In genomic region chr3:158789592-158789991, GRCh38 we compare ENCODE assay signal across 9 cellular contexts. TPM values are rescaled to one million over a fixed set of nuclear protein-coding genes. Genes with fewer than 3 reads are reported as not detected.
DNase-seq lines count a peak whose midpoint lies in the region; ATAC-seq, FAIRE-seq and TF ChIP-seq lines count a peak whose summit lies in the region.
"Had no signal": no experiment of that assay in that cellular context is flagged by ENCODE, and none has a peak within 500 bp of the region (broad histone marks: within the 10 kb centered on the region; RNA-seq: fewer than 3 reads in every experiment).

No MANE protein-coding gene starts in this region.

- H2AFZ ChIP-seq in astrocyte (ENCODE audit: low read depth, low read length) (no peak overlapping the region), mesenchymal stem cell (ENCODE audit: low read depth, low read length) (no peak overlapping the region)

- H3K4me2 ChIP-seq in astrocyte (ENCODE audit: low read length) (no peak overlapping the region), mesenchymal stem cell (ENCODE audit: low read length, poor library complexity, severe bottlenecking) (no peak overlapping the region)

- H3K36me3 ChIP-seq in astrocyte (ENCODE audit: insufficient read depth, low read length), result no peaks in the 10 kb centered on the region
- no peaks in the 10 kb centered on the region for H3K36me3 ChIP-seq in mesenchymal stem cell (ENCODE audit: control insufficient read depth in 1 of 2, insufficient read depth in 2 of 2, low read depth in 1 of 2, low read length in 2 of 2)

- no CpG with 5 or more reads among the region's 1 CpG for WGBS in mesenchymal stem cell

- H4K8ac ChIP-seq in mesenchymal stem cell (ENCODE audit: low read length), result no peak overlapping the region

- H3K14ac ChIP-seq in mesenchymal stem cell (ENCODE audit: low read length in 2 of 2), result no peak overlapping the region

- H3K4me3 ChIP-seq in astrocyte (ENCODE audit: insufficient read depth, low read depth, low read length) (no peak overlapping the region), mesenchymal stem cell (ENCODE audit: insufficient read depth in 1 of 2, low read depth in 1 of 2, low read length in 2 of 2) (no peak overlapping the region)

- H2BK12ac ChIP-seq in mesenchymal stem cell (ENCODE audit: low read length in 2 of 2), result no peak overlapping the region

- no peaks in the 10 kb centered on the region for H4K20me1 ChIP-seq in astrocyte (ENCODE audit: insufficient read depth, low read length)

- peak; percentile 19 for DNase-seq in G401 (ENCODE audit: low spot score)
- DNase-seq in M059J (ENCODE audit: low read depth), result peak; percentile 79
- no peak for DNase-seq in astrocyte (ENCODE audit: low read depth)
- peak; percentile 64 for DNase-seq in mesenchymal stem cell
- DNase-seq in OCI-M2 (lab: John Stamatoyannopoulos, UW; ENCODE audit: unreplicated experiment), result no peak
- no peak for DNase-seq in occipital lobe (lab: John Stamatoyannopoulos, UW)
- DNase-seq in mesenteric fat pad (ENCODE audit: low spot score), result no peak

- peak; percentile 87 for FAIRE-seq in astrocyte (lab: Jason Lieb, UNC)

- no peaks in the 10 kb centered on the region for H3K79me1 ChIP-seq in mesenchymal stem cell (replicated peaks; ENCODE audit: low read length, poor library complexity, severe bottlenecking)

- no peak for ATAC-seq in GM19035 (IDR thresholded peaks at IDR 0.05; ENCODE audit: unreplicated experiment)

- H3K4ac ChIP-seq in mesenchymal stem cell (ENCODE audit: low read depth in 1 of 2, low read length in 2 of 2), result no peak overlapping the region

- H2AK5ac ChIP-seq in mesenchymal stem cell (ENCODE audit: low read length, severe bottlenecking), result no peak overlapping the region

- no peak overlapping the region for H2BK15ac ChIP-seq in mesenchymal stem cell (ENCODE audit: low read depth, poor library complexity, severe bottlenecking)

- H3K27ac ChIP-seq in astrocyte (ENCODE audit: low read depth, low read length) (no peak overlapping the region), mesenchymal stem cell (ENCODE audit: low read length, poor library complexity, severe bottlenecking) (no peak overlapping the region)

- H3K9me3 ChIP-seq in astrocyte (ENCODE audit: insufficient read depth, low read depth, low read length) (peaks cover 4% of the 10 kb centered on the region), mesenchymal stem cell (ENCODE audit: control insufficient read depth, low read length) (peaks cover 5% of the 10 kb centered on the region)

- H4K91ac ChIP-seq in mesenchymal stem cell (ENCODE audit: low read length), result no peak overlapping the region

- in situ Hi-C loops in G401 (cut with HindIII; ENCODE audit: low sequenced_read_pairs), result no loop called here

- no peak overlapping the region for H2BK5ac ChIP-seq in mesenchymal stem cell (ENCODE audit: low read depth, low read length, poor library complexity, severe bottlenecking)

- H3K4me1 ChIP-seq in astrocyte (ENCODE audit: insufficient read depth, low read length), result peaks cover 22% of the 10 kb centered on the region
- no peaks in the 10 kb centered on the region for H3K4me1 ChIP-seq in mesenchymal stem cell (ENCODE audit: control insufficient read depth, insufficient read depth, low read depth, low read length)

- H3K27me3 ChIP-seq in astrocyte (ENCODE audit: insufficient read depth, low read length), result no peaks in the 10 kb centered on the region
- H3K27me3 ChIP-seq in mesenchymal stem cell (ENCODE audit: control insufficient read depth in 1 of 2, insufficient read depth in 1 of 2, low read length in 2 of 2), result no peaks in the 10 kb centered on the region

- no peaks in the 10 kb centered on the region for H3K27me3 Mint-ChIP-seq in astrocyte (ENCODE audit: low read depth, unreplicated experiment)
- H3K27me3 Mint-ChIP-seq: activated naive CD8-positive, alpha-beta T cell had no signal

- no peak overlapping the region for H3K27ac Mint-ChIP-seq in astrocyte (ENCODE audit: unreplicated experiment)
- H3K27ac Mint-ChIP-seq: activated naive CD8-positive, alpha-beta T cell had no signal

- H3K36me3 Mint-ChIP-seq in astrocyte (ENCODE audit: low read depth, unreplicated experiment), result no peaks in the 10 kb centered on the region

- peak; percentile 52 for TF ChIP-seq CTCF in astrocyte (IDR thresholded peaks at IDR 0.05; ENCODE audit: insufficient read depth, low read depth, low read length)

- H3K23ac ChIP-seq in mesenchymal stem cell (ENCODE audit: low read length in 2 of 2), result no peak overlapping the region

- H3K9me3 Mint-ChIP-seq in astrocyte (ENCODE audit: unreplicated experiment), result peaks cover 3% of the 10 kb centered on the region

- peaks cover 6% of the 10 kb centered on the region for H3K4me1 Mint-ChIP-seq in astrocyte (ENCODE audit: low read depth, unreplicated experiment)

- H2BK120ac ChIP-seq in mesenchymal stem cell (ENCODE audit: low read depth, low read length), result no peak overlapping the region

- H3K4me3 Mint-ChIP-seq in astrocyte (ENCODE audit: unreplicated experiment), result no peak overlapping the region
- H3K4me3 Mint-ChIP-seq: activated naive CD8-positive, alpha-beta T cell had no signal

- H3K79me2 ChIP-seq in astrocyte (ENCODE audit: insufficient read depth, low read length), result no peaks in the 10 kb centered on the region

- no peak overlapping the region for H3K9ac ChIP-seq in astrocyte (ENCODE audit: low read length)
- H3K9ac ChIP-seq in mesenchymal stem cell (ENCODE audit: low read length), result peak overlapping the region; percentile 65

- no peak overlapping the region for H3K18ac ChIP-seq in mesenchymal stem cell (ENCODE audit: low read depth in 1 of 2, low read length in 2 of 2)

RNA-seq across cellular contexts. Expression of gene MFSD1, which starts 12.3 kb away (rescaled TPM):
- 42.5 and 58.7 TPM in 2 replicates for total RNA-seq in G401 (2014; rRNA removed; shearing (Covaris generic))
- total RNA-seq in M059J (2014; rRNA removed; shearing (Covaris generic)), result 139 and 180 TPM in 2 replicates
- total RNA-seq in astrocyte, result 62.2 and 70.1 TPM in 2 replicates
- 54.1 TPM for polyA plus RNA-seq in mesenchymal stem cell (2013, experiment 1 of 2)
- 57.1 TPM for polyA plus RNA-seq in mesenchymal stem cell (2013, experiment 2 of 2)
- 49.3 TPM for total RNA-seq in occipital lobe
- 114 TPM for total RNA-seq in mesenteric fat pad

RNA-seq across cellular contexts. Expression of gene RARRES1, which starts 57.3 kb away (rescaled TPM):
- total RNA-seq in G401 (2014; rRNA removed; shearing (Covaris generic)), result not detected in 2 replicates
- total RNA-seq in M059J (2014; rRNA removed; shearing (Covaris generic)), result 1.8 and 3.7 TPM in 2 replicates
- 1.2 and 3.2 TPM in 2 replicates for total RNA-seq in astrocyte
- polyA plus RNA-seq in mesenchymal stem cell (2013, experiment 1 of 2), result 1.3 TPM
- polyA plus RNA-seq in mesenchymal stem cell (2013, experiment 2 of 2), result 0.63 TPM
- 1.4 TPM for total RNA-seq in occipital lobe
- total RNA-seq in mesenteric fat pad, result 578 TPM

Comparison
In these comparisons a context has a peak if more than half of its experiments do, and no peak if none do; other contexts are left out.
1. DNase-seq: peak in G401 (single experiment), M059J (single experiment) and mesenchymal stem cell (single experiment); none in astrocyte (single experiment), OCI-M2 (single experiment), occipital lobe (single experiment) and mesenteric fat pad (single experiment).
2. RNA of gene RARRES1, which starts 57.3 kb away (total RNA-seq): 578 TPM in mesenteric fat pad (single experiment); 1.8 to 3.7 TPM in M059J, 1.4 TPM in occipital lobe (single experiment), 1.2 to 3.2 TPM in astrocyte and not detected in G401; every median in the first group is over 100 times any median in the second.